Comparison of ENCODE assay signal across 26 cellular contexts in the genomic region with DNA sequence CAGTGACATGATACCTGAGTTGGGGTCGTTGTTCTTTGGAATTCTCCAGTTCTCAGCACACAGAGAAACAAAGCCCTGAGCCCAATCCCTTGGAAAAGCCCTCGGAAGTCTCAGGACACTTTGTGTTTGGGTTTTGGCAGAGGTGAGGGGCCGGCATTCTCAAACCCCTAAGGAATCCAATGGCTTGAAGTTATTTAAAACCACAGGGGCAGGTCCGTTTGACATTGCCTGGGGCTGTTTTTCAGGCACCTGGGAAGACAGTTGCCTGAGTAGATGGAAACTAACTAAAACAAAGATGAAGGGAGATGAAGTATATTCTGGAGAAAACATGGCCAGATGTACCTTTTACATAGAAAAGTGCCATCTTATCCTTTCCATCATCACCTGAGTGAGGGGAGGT. TPM values are rescaled to one million over a fixed set of nuclear protein-coding genes. Genes with fewer than 3 reads are reported as not detected.
"Had no signal": no experiment of that assay in that cellular context is flagged by ENCODE, and none has a peak within 500 bp of the region (broad histone marks: within the 10 kb centered on the region; RNA-seq: fewer than 3 reads in every experiment).

No MANE protein-coding gene starts in this region.

- ATAC-seq: effector memory CD8-positive, alpha-beta T cell; esophagus mucosa; gastrocnemius medialis; heart right ventricle; left lobe of liver; left ventricle myocardium superior; lower lobe of right lung had no signal

- H3K9me3 Mint-ChIP-seq: dendritic cell treated with granulocyte-macrophage colony-stimulating factor and Interleukin-4, amounts not matched to agents 40 ng/mL and 50 ng/mL, for 4 days; effector memory CD8-positive, alpha-beta T cell; endodermal cell had no signal

- H3K36me3 ChIP-seq: colonic mucosa, esophagus squamous epithelium, gastrocnemius medialis, heart right ventricle, lower lobe of right lung had no signal

- H3K27me3 ChIP-seq: colonic mucosa, gastrocnemius medialis had no signal

- H3K27ac Mint-ChIP-seq: dendritic cell treated with granulocyte-macrophage colony-stimulating factor and Interleukin-4, amounts not matched to agents 40 ng/mL and 50 ng/mL, for 4 days; effector memory CD8-positive, alpha-beta T cell; endodermal cell had no signal

- H3K27ac ChIP-seq: colonic mucosa, epithelial cell of prostate, esophagus squamous epithelium, gastrocnemius medialis, heart right ventricle, lower lobe of right lung had no signal

- DNase-seq: colonic mucosa; cortex of kidney; effector CD8-positive, alpha-beta T cell; effector memory CD8-positive, alpha-beta T cell; endodermal cell; erythroblast; esophagus squamous epithelium; foreskin fibroblast; foreskin melanocyte; gastrocnemius medialis; glutamatergic neuron; head of caudate nucleus; heart right ventricle; hippocampal formation; kidney glomerular epithelial cell; left colon; left ventricle myocardium superior; lower lobe of right lung; mesenchymal stem cell; midbrain had no signal

- H3K4me3 ChIP-seq: colonic mucosa, esophagus squamous epithelium, gastrocnemius medialis, heart right ventricle, lower lobe of right lung had no signal

- H3K4me3 Mint-ChIP-seq: dendritic cell treated with granulocyte-macrophage colony-stimulating factor and Interleukin-4, amounts not matched to agents 40 ng/mL and 50 ng/mL, for 4 days; effector memory CD8-positive, alpha-beta T cell; endodermal cell had no signal

RNA-seq across cellular contexts. Expression of a gene that starts 22.5 kb away (rescaled TPM):
- total RNA-seq: chondrocyte, colonic mucosa, esophagus mucosa, left colon, left ventricle myocardium superior had no signal
- polyA plus RNA-seq: keratinocyte had no signal
